ENCODE assay signal across 10 cellular contexts in the genomic region with DNA sequence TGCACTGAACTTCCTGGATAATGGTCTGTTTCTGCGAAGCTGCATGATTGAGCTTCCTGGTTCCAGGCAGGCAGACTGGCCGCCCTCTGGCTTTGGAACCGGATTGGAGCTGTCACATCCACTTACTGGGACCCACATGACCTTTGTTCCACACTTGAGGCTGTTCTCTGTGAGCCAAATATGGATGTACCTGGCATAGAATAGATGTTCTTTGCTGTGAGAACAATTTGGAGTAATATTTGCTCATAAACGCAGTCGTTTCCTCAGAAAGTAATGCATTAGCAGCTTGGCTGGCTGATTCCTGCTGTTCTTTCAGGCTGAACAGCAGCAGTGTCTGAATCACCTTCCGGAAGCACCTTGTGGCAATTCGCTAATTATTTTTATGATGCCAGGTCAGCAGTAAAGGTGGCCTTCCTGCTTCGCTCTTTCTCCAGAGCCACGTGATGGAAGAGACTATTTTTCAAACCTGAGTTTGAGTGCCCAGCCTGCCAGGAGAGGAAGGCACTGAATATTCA.
A peak's percentile ranks its signal among the peaks of the same experiment; 100 is the strongest.
DNase-seq lines count a peak whose midpoint lies in the region; ATAC-seq and TF ChIP-seq lines count a peak whose summit lies in the region.
"Had no signal": no experiment of that assay in that cellular context is flagged by ENCODE, and none has a peak within 500 bp of the region (broad histone marks: within the 10 kb centered on the region; RNA-seq: fewer than 3 reads in every experiment).

No MANE protein-coding gene starts in this region.

- no peak for ATAC-seq in activated naive CD8-positive, alpha-beta T cell treated with anti-CD3 and anti-CD28 coated beads, Interleukin-2, amount 50 U/mL, for 24 hours
- no peak for ATAC-seq in HG03039 (IDR thresholded peaks at IDR 0.05; ENCODE audit: unreplicated experiment)

- peak overlapping the region; percentile 95 for H3K27ac Mint-ChIP-seq in MCF 10A (ENCODE audit: low read depth, unreplicated experiment)
- peak overlapping the region; percentile 33 for H3K27ac Mint-ChIP-seq in type B pancreatic cell
- H3K27ac Mint-ChIP-seq in activated naive CD8-positive, alpha-beta T cell treated with anti-CD3 and anti-CD28 coated beads, Interleukin-2, amount 50 U/mL, for 24 hours, result no peak overlapping the region

- DNase-seq in NCI-H1105 treated with DMSO at 0.1 percent for 48 hours (lab: John Stamatoyannopoulos, UW) (peak; percentile 52), MCF 10A (ENCODE audit: unreplicated experiment) (peak; percentile 88), kidney tubule cell (ENCODE audit: low spot score) (peak; percentile 96), type B pancreatic cell (ENCODE audit: extremely low spot score, unreplicated experiment) (no peak), putamen (ENCODE audit: low spot score) (no peak)
- DNase-seq in activated naive CD8-positive, alpha-beta T cell treated with anti-CD3 and anti-CD28 coated beads, Interleukin-2, amount 50 U/mL, for 24 hours, result no peak
- DNase-seq: HCEC 1CT; stimulated activated CD4-positive, alpha-beta T cell treated with anti-CD3 and anti-CD28 coated beads, Interleukin-2, amount 100 ng/mL, for 48 hours; T1000 had no signal

- BruUV-seq in MCF 10A (replicated peaks; lab: Mats Ljungman, UMichigan), result no TSS peak

- TF ChIP-seq CTCF in MCF 10A (IDR thresholded peaks at IDR 0.05; ENCODE audit: unreplicated experiment) (no peak), type B pancreatic cell (conservative IDR thresholded peaks at IDR 0.05) (no peak)

- no peaks in the 10 kb centered on the region for H3K9me3 Mint-ChIP-seq in MCF 10A (ENCODE audit: unreplicated experiment)
- H3K9me3 Mint-ChIP-seq in type B pancreatic cell, result no peaks in the 10 kb centered on the region
- H3K9me3 Mint-ChIP-seq in activated naive CD8-positive, alpha-beta T cell treated with anti-CD3 and anti-CD28 coated beads, Interleukin-2, amount 50 U/mL, for 24 hours, result no peaks in the 10 kb centered on the region

- POLR2A ChIA-PET in MCF 10A (lab: Yijun Ruan, JAX), result interaction anchor here (0.6 to 3.1 kb wide), 27 partner anchors 10 to 1746 kb away, joined by 3 to 23 read pairs (median 5); a partner anchor contains a TSS

- intact Hi-C loops in MCF 10A (cut with micrococcal nuclease), result no loop called here

- H3K4me1 Mint-ChIP-seq in MCF 10A (ENCODE audit: insufficient read depth, unreplicated experiment), result peaks cover 57% of the 10 kb centered on the region
- peaks cover 12% of the 10 kb centered on the region for H3K4me1 Mint-ChIP-seq in type B pancreatic cell (ENCODE audit: unreplicated experiment)
- H3K4me1 Mint-ChIP-seq in activated naive CD8-positive, alpha-beta T cell treated with anti-CD3 and anti-CD28 coated beads, Interleukin-2, amount 50 U/mL, for 24 hours, result no peaks in the 10 kb centered on the region

- H3K4me3 Mint-ChIP-seq in MCF 10A (ENCODE audit: unreplicated experiment) (peak overlapping the region; percentile 63), type B pancreatic cell (no peak overlapping the region)
- H3K4me3 Mint-ChIP-seq in activated naive CD8-positive, alpha-beta T cell treated with anti-CD3 and anti-CD28 coated beads, Interleukin-2, amount 50 U/mL, for 24 hours, result no peak overlapping the region

- H3K36me3 Mint-ChIP-seq in MCF 10A (ENCODE audit: insufficient read depth, unreplicated experiment) (no peaks in the 10 kb centered on the region), type B pancreatic cell (no peaks in the 10 kb centered on the region)
- no peaks in the 10 kb centered on the region for H3K36me3 Mint-ChIP-seq in activated naive CD8-positive, alpha-beta T cell treated with anti-CD3 and anti-CD28 coated beads, Interleukin-2, amount 50 U/mL, for 24 hours (ENCODE audit: low read depth)

- CTCF ChIA-PET in MCF 10A (lab: Yijun Ruan, JAX), result interaction anchor here (0.6 to 1.6 kb wide), 2 partner anchors 42 to 76 kb away, joined by 4 to 5 read pairs; no protein-coding TSS in a partner anchor

- H3K27me3 Mint-ChIP-seq in MCF 10A (ENCODE audit: insufficient read depth, unreplicated experiment), result no peaks in the 10 kb centered on the region
- H3K27me3 Mint-ChIP-seq in type B pancreatic cell, result no peaks in the 10 kb centered on the region
- H3K27me3 Mint-ChIP-seq in activated naive CD8-positive, alpha-beta T cell treated with anti-CD3 and anti-CD28 coated beads, Interleukin-2, amount 50 U/mL, for 24 hours, result peaks cover 4% of the 10 kb centered on the region

Comparison
In these comparisons a context has a peak if more than half of its experiments do, and no peak if none do; other contexts are left out.
1. DNase-seq: peak in NCI-H1105 treated with DMSO at 0.1 percent for 48 hours (single experiment), MCF 10A (single experiment) and kidney tubule cell (single experiment); none in type B pancreatic cell (single experiment), activated naive CD8-positive, alpha-beta T cell treated with anti-CD3 and anti-CD28 coated beads, Interleukin-2, amount 50 U/mL, for 24 hours (single experiment) and putamen (single experiment).